ENCODE assay signal across 10 cellular contexts in the genomic region with DNA sequence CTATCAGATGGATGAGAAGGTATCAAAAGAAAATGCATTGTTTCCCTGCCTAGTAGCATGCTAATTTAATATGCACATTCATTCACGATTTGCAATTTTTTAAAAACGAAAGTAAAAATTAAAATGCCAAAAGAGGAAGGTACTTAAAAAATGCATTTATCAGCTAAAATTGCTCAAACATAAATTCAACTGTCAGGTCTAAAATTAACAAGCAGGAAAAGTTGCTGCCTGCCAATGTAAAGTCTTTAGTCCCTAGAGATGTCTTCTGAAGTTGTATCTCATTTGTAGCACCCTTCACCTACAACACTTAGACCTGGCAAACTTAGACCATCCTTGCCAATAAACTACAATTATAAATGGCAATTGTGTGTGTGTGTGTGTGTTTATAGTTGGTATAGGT. TPM values are rescaled to one million over a fixed set of nuclear protein-coding genes. Genes with fewer than 3 reads are reported as not detected.
DNase-seq lines count a peak whose midpoint lies in the region; ATAC-seq and TF ChIP-seq lines count a peak whose summit lies in the region.
"Had no signal": no experiment of that assay in that cellular context is flagged by ENCODE, and none has a peak within 500 bp of the region (broad histone marks: within the 10 kb centered on the region; RNA-seq: fewer than 3 reads in every experiment).

No MANE protein-coding gene starts in this region.

- H3K27ac Mint-ChIP-seq in activated CD4-positive, alpha-beta T cell treated with anti-CD3 and anti-CD28 coated beads for 36 hours = peak overlapping the region; percentile 61

- H3K27me3 ChIP-seq in RWPE2 (ENCODE audit: insufficient read depth, poor library complexity, severe bottlenecking) (no peaks in the 10 kb centered on the region), esophagus squamous epithelium (no peaks in the 10 kb centered on the region), stomach (no peaks in the 10 kb centered on the region)

- TF ChIP-seq POLR2A in esophagus squamous epithelium (IDR thresholded peaks at IDR 0.05) (no peak), stomach (IDR thresholded peaks at IDR 0.05) (no peak)

- CTCF ChIA-PET in activated CD4-positive, alpha-beta T cell treated with anti-CD3 and anti-CD28 coated beads for 36 hours (lab: Charles Lee) = interaction anchor here (0.7 to 1.6 kb wide), 3 partner anchors 9 to 134 kb away, joined by 3 to 6 read pairs (median 4); no protein-coding TSS in a partner anchor

- H3K27ac ChIP-seq in RWPE2 (ENCODE audit: poor library complexity, severe bottlenecking) (no peak overlapping the region), esophagus squamous epithelium (peak overlapping the region in 3 of 4 donors; percentile 43 to 52 (median 45)), stomach (peak overlapping the region in 4 of 5 donors; percentile 3 to 71 (median 48))

- H3K9me3 Mint-ChIP-seq in activated CD4-positive, alpha-beta T cell treated with anti-CD3 and anti-CD28 coated beads for 36 hours (ENCODE audit: low read depth) = no peaks in the 10 kb centered on the region

- 2 to 3% methylated on average over 2 of the region's 2 CpGs for WGBS in esophagus squamous epithelium, 2 donors
- 21 to 34% (median 25%) methylated on average over 2 of the region's 2 CpGs for WGBS in stomach, 5 donors

- H3K4me3 ChIP-seq in RWPE2 (ENCODE audit: severe bottlenecking) (peak overlapping the region; percentile 6), esophagus squamous epithelium (peak overlapping the region in 3 of 4 donors; percentile 0 to 34 (median 12)), stomach (peak overlapping the region in 3 of 4 donors; percentile 1 to 35 (median 29))

- no peaks in the 10 kb centered on the region for H3K27me3 Mint-ChIP-seq in activated CD4-positive, alpha-beta T cell treated with anti-CD3 and anti-CD28 coated beads for 36 hours

- DNase-seq in activated CD4-positive, alpha-beta T cell treated with anti-CD3 and anti-CD28 coated beads for 36 hours = no peak
- no peak for DNase-seq in activated CD4-positive, alpha-beta T cell treated with anti-CD3 and anti-CD28 coated beads for 1 hour
- DNase-seq in RWPE2 (ENCODE audit: low spot score) (no peak), esophagus squamous epithelium (lab: John Stamatoyannopoulos, UW) (no peak), stomach (no peak), DMS153 treated with DMSO at 0.1 percent for 48 hours (lab: John Stamatoyannopoulos, UW; ENCODE audit: unreplicated experiment) (no peak), cerebellar cortex (ENCODE audit: low spot score) (no peak), cortex of kidney (lab: John Stamatoyannopoulos, UW) (no peak)
- DNase-seq: activated CD4-positive, alpha-beta T cell treated with anti-CD3 and anti-CD28 coated beads for 48 hours; KG1 had no signal

- peaks cover 18% of the 10 kb centered on the region for H3K4me1 ChIP-seq in RWPE2 (ENCODE audit: insufficient read depth, poor library complexity, severe bottlenecking)
- peaks cover 15 to 94% (median 38%) of the 10 kb centered on the region in 3 donors for H3K4me1 ChIP-seq in esophagus squamous epithelium
- H3K4me1 ChIP-seq in stomach = peaks cover 30 to 90% (median 55%) of the 10 kb centered on the region in 4 donors

- POLR2A ChIA-PET in activated CD4-positive, alpha-beta T cell treated with anti-CD3 and anti-CD28 coated beads for 36 hours (lab: Charles Lee) = no interaction called here

- no peaks in the 10 kb centered on the region for H3K9me3 ChIP-seq in RWPE2 (ENCODE audit: severe bottlenecking)
- no peaks in the 10 kb centered on the region for H3K9me3 ChIP-seq in esophagus squamous epithelium
- H3K9me3 ChIP-seq in stomach = no peaks in the 10 kb centered on the region

- no peak for ATAC-seq in activated CD4-positive, alpha-beta T cell treated with anti-CD3 and anti-CD28 coated beads for 36 hours
- no peak for ATAC-seq in RWPE2 (ENCODE audit: low read depth)

- H3K36me3 ChIP-seq in RWPE2 (ENCODE audit: low read depth) = peaks cover 23% of the 10 kb centered on the region
- peaks cover 0 to 18% (median 0%) of the 10 kb centered on the region in 3 donors for H3K36me3 ChIP-seq in esophagus squamous epithelium
- H3K36me3 ChIP-seq in stomach = peaks cover 0 to 19% (median 13%) of the 10 kb centered on the region in 4 donors

- peaks cover 11% of the 10 kb centered on the region for H3K36me3 Mint-ChIP-seq in activated CD4-positive, alpha-beta T cell treated with anti-CD3 and anti-CD28 coated beads for 36 hours (ENCODE audit: low read depth)

- H3K4me1 Mint-ChIP-seq in activated CD4-positive, alpha-beta T cell treated with anti-CD3 and anti-CD28 coated beads for 36 hours = peaks cover 29% of the 10 kb centered on the region

- TF ChIP-seq CTCF in RWPE2 (IDR thresholded peaks at IDR 0.05; ENCODE audit: poor library complexity, severe bottlenecking) = no peak
- no peak for TF ChIP-seq CTCF in esophagus squamous epithelium (IDR thresholded peaks at IDR 0.05)
- TF ChIP-seq CTCF in stomach (IDR thresholded peaks at IDR 0.05) = no peak

- intact Hi-C loops in activated CD4-positive, alpha-beta T cell treated with anti-CD3 and anti-CD28 coated beads for 36 hours (cut with DNase I, micrococcal nuclease) = no loop called here
- intact Hi-C loops in esophagus squamous epithelium (cut with DNase I) (no loop called here), stomach (cut with DNase I; ENCODE audit: low total_unique reads) (loop anchor here (10.0 kb wide), 2 partner anchors 54 to 56 kb away; a partner anchor contains a TSS)

- no peak for TF ChIP-seq EP300 in stomach (IDR thresholded peaks at IDR 0.05)

- H3K4me3 Mint-ChIP-seq in activated CD4-positive, alpha-beta T cell treated with anti-CD3 and anti-CD28 coated beads for 36 hours = peak overlapping the region; percentile 61

RNA-seq across cellular contexts. Expression of a gene that starts 7.8 kb away (rescaled TPM):
- total RNA-seq in activated CD4-positive, alpha-beta T cell treated with anti-CD3 and anti-CD28 coated beads for 36 hours = 10 to 100 TPM; 23.0 to 28.1 TPM
- total RNA-seq in esophagus squamous epithelium (10 to 100 TPM; 12.5 to 28.0 (median 20.6) TPM), stomach (10 to 100 TPM in 4 of 5 donors, 1 to 10 TPM in 1; 9.0 to 93.4 (median 16.5) TPM)
- 10 to 100 TPM; 12.9 to 20.9 (median 14.3) TPM for polyA plus RNA-seq in stomach

RNA-seq across cellular contexts. Expression of a gene that starts 57.5 kb away (rescaled TPM):
- total RNA-seq in activated CD4-positive, alpha-beta T cell treated with anti-CD3 and anti-CD28 coated beads for 36 hours = 100 to 1,000 TPM; 356 to 415 TPM
- total RNA-seq in esophagus squamous epithelium = 100 to 1,000 TPM; 240 to 303 (median 268) TPM
- total RNA-seq in stomach = 100 to 1,000 TPM in 3 of 5 donors, 10 to 100 TPM in 2; 75.0 to 255 (median 241) TPM
- polyA plus RNA-seq in stomach = 100 to 1,000 TPM; 517 to 864 (median 543) TPM
